Comparison of ENCODE assay signal across 9 cellular contexts in the genomic region with DNA sequence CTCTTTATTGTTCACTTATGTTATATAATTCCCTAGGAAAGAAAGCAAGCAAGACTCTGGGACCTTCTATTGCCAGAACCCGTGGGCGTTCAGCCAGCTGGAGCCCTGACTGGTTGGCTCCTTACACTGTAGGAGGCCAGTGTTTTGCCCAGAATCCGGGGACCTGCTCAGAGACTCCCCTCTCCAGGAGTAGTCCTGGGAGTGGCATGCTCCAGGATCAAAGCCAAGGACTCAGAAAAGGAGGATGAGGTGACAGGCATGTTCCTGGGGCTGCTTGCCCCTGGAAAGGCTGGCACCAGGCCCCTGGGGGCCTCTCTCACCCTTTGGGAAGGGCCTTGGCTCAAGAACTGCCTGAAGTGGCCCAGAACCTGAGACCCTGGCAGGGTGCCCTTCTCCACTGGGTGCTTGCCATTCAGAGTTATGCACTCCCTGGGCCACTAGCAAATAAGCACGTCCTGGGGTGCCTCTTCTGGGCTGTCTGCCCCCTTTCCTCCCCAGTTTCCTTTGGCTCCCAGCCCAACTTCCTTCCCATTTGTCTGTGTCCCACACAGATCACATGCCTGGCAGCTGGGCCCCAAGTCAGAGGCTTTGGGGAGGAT. TPM values are rescaled to one million over a fixed set of nuclear protein-coding genes. Genes with fewer than 3 reads are reported as not detected.
A peak's percentile ranks its signal among the peaks of the same experiment; 100 is the strongest.
DNase-seq lines count a peak whose midpoint lies in the region; ATAC-seq, FAIRE-seq and TF ChIP-seq lines count a peak whose summit lies in the region.
"Had no signal": no experiment of that assay in that cellular context is flagged by ENCODE, and none has a peak within 500 bp of the region (broad histone marks: within the 10 kb centered on the region; RNA-seq: fewer than 3 reads in every experiment).

No MANE protein-coding gene starts in this region.

- H3K27me3 ChIP-seq in upper lobe of left lung: no peaks in the 10 kb centered on the region

- TF ChIP-seq CTCF in choroid plexus epithelial cell (conservative IDR thresholded peaks at IDR 0.05; ENCODE audit: low read depth, low read length): no peak
- TF ChIP-seq CTCF in upper lobe of left lung (IDR thresholded peaks at IDR 0.05): no peak

- no peak for TF ChIP-seq POLR2A in upper lobe of left lung (IDR thresholded peaks at IDR 0.05)
- TF ChIP-seq POLR2A in GM12892 (IDR thresholded peaks at IDR 0.05; ENCODE audit: low read depth, low read length): no peak

- WGBS in upper lobe of left lung, 2 donors: 22 to 30% methylated on average over 3 of the region's 4 CpGs

- DNase-seq in NCI-H1092 treated with DMSO at 0.1 percent for 48 hours (lab: John Stamatoyannopoulos, UW) (peak; percentile 62), choroid plexus epithelial cell (ENCODE audit: low read depth) (peak; percentile 47), lung microvascular endothelial cell (ENCODE audit: low read depth in 2 of 2) (peak; percentile 46 to 61), upper lobe of left lung (peak; percentile 36 to 81), AG08396 (ENCODE audit: low spot score) (no peak), GM12892 (ENCODE audit: insufficient read length) (no peak)
- DNase-seq: RPMI8226 had no signal

- ATAC-seq in upper lobe of left lung (ENCODE audit: low FRiP score in 2 of 2): peak; percentile 64 to 81
- ATAC-seq in HG03039 (IDR thresholded peaks at IDR 0.05; ENCODE audit: unreplicated experiment): no peak
- ATAC-seq: activated T-helper 17 cell treated with anti-CD3 and anti-CD28 coated beads, Interleukin-2, amount 50 U/mL, for 72 hours had no signal

- H3K4me3 ChIP-seq in choroid plexus epithelial cell (ENCODE audit: low read depth, low read length) (no peak overlapping the region), upper lobe of left lung (no peak overlapping the region)

- H3K27ac ChIP-seq in upper lobe of left lung: peak overlapping the region; percentile 72 to 84 (median 74)

- H3K9me3 ChIP-seq in upper lobe of left lung: no peaks in the 10 kb centered on the region

- H3K36me3 ChIP-seq in upper lobe of left lung: no peaks in the 10 kb centered on the region

- H3K4me1 ChIP-seq in upper lobe of left lung: peaks cover 24 to 37% (median 27%) of the 10 kb centered on the region in 4 donors

- no peak for FAIRE-seq in GM12892 (lab: Jason Lieb, UNC)

- TF ChIP-seq EP300 in upper lobe of left lung (IDR thresholded peaks at IDR 0.05): no peak

RNA-seq across cellular contexts. Expression of a gene that starts 19.5 kb away (rescaled TPM):
- total RNA-seq in lung microvascular endothelial cell: 10.5 and 15.7 TPM in 2 replicates
- total RNA-seq in upper lobe of left lung: 10 to 100 TPM in 1 of 6 donors, 1 to 10 TPM in 5; 2.4 to 15.7 (median 4.4) TPM
- 1.4 TPM for polyA plus RNA-seq in GM12892 (2012; ENCODE audit: missing spikeins)

RNA-seq across cellular contexts. Expression of a gene that starts 32.0 kb away (rescaled TPM):
- total RNA-seq in lung microvascular endothelial cell (39.2 and 47.0 TPM in 2 replicates), upper lobe of left lung (100 to 1,000 TPM in 4 of 6 donors, 10 to 100 TPM in 2; 81.7 to 139 (median 106) TPM)
- polyA plus RNA-seq in GM12892 (2012; ENCODE audit: missing spikeins): 68.0 TPM

Comparison
In these comparisons a context has a peak if more than half of its experiments do, and no peak if none do; other contexts are left out.
1. DNase-seq: peak in NCI-H1092 treated with DMSO at 0.1 percent for 48 hours (single experiment), choroid plexus epithelial cell (single experiment), lung microvascular endothelial cell (2 of 2) and upper lobe of left lung (2 of 2); none in AG08396 (single experiment) and GM12892 (single experiment).